ENCODE assay signal across 27 cellular contexts in the genomic region with DNA sequence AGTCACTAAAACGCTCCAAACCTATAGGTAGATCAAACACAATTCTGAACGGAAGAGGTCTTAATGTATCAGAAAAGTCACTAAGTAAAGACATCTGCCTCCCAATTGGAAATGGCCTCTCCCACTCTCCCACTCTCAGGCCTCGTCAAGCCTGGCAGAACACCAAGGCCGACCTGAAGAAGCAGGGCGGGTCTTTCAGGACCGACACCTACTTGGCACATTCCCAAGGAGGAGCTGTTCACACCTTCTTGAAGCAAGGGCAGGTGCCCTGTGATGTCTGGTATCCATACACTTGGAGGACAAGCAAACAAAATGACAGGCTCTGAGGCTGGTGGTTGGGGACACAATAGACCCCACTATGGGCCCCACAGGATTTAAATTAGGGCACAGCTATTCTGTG. TPM values are rescaled to one million over a fixed set of nuclear protein-coding genes. Genes with fewer than 3 reads are reported as not detected.
A peak's percentile ranks its signal among the peaks of the same experiment; 100 is the strongest.
DNase-seq lines count a peak whose midpoint lies in the region; ATAC-seq and TF ChIP-seq lines count a peak whose summit lies in the region.
"Had no signal": no experiment of that assay in that cellular context is flagged by ENCODE, and none has a peak within 500 bp of the region (broad histone marks: within the 10 kb centered on the region; RNA-seq: fewer than 3 reads in every experiment).

No MANE protein-coding gene starts in this region.

- H3K9me3 Mint-ChIP-seq in activated CD8-positive, alpha-beta memory T cell treated with anti-CD3 and anti-CD28 coated beads, Interleukin-2, amount 10 ng/mL, durations not matched to agents 7 days and 5 days (ENCODE audit: low read depth), result no peaks in the 10 kb centered on the region
- H3K9me3 Mint-ChIP-seq: neural crest cell; stimulated activated effector memory CD8-positive, alpha-beta T cell treated with anti-CD3 and anti-CD28 coated beads, Interleukin-12 subunit alpha, Interleukin-12 subunit beta, amount 100 ng/mL, for 72 hours had no signal

- no peak for TF ChIP-seq CTCF in lower lobe of right lung (IDR thresholded peaks at IDR 0.05)
- no peak for TF ChIP-seq CTCF in thoracic aorta (IDR thresholded peaks at IDR 0.05)

- H3K27ac ChIP-seq in lower lobe of right lung (peak overlapping the region; percentile 8), thoracic aorta (peak overlapping the region; percentile 20 to 32)
- H3K27ac ChIP-seq: BLaER1, body of pancreas, PC-9, SJSA1, tibial nerve, VCaP had no signal

- no peaks in the 10 kb centered on the region for H3K27me3 Mint-ChIP-seq in activated CD8-positive, alpha-beta memory T cell treated with anti-CD3 and anti-CD28 coated beads, Interleukin-2, amount 10 ng/mL, durations not matched to agents 7 days and 5 days
- H3K27me3 Mint-ChIP-seq: activated naive CD8-positive, alpha-beta T cell treated with anti-CD3 and anti-CD28 coated beads for 36 hours; T-helper 17 cell had no signal

- no peaks in the 10 kb centered on the region for H3K27me3 ChIP-seq in lower lobe of right lung (ENCODE audit: low read depth)
- no peaks in the 10 kb centered on the region for H3K27me3 ChIP-seq in thoracic aorta (replicated peaks; ENCODE audit: insufficient read depth)
- H3K27me3 ChIP-seq: BLaER1, body of pancreas, SJSA1, tibial nerve had no signal

- no peak for ATAC-seq in activated CD8-positive, alpha-beta memory T cell treated with anti-CD3 and anti-CD28 coated beads, Interleukin-2, amount 10 ng/mL, durations not matched to agents 7 days and 5 days
- ATAC-seq in lower lobe of right lung, result peak in 1 of 2 donors; percentile 23
- ATAC-seq in thoracic aorta (ENCODE audit: insufficient number of reproducible peaks, low FRiP score, low read depth), result no peak
- ATAC-seq in HG02884 (IDR thresholded peaks at IDR 0.05; ENCODE audit: unreplicated experiment), result no peak
- ATAC-seq: activated T-cell treated with anti-CD3 and anti-CD28 coated beads, Interleukin-2, amount 50 U/mL, for 72 hours; stimulated activated effector memory CD8-positive, alpha-beta T cell treated with anti-CD3 and anti-CD28 coated beads, Interleukin-12 subunit alpha, Interleukin-12 subunit beta, amount 100 ng/mL, for 72 hours; T-helper 17 cell had no signal

- no peak overlapping the region for H3K4me3 ChIP-seq in lower lobe of right lung
- no peak overlapping the region for H3K4me3 ChIP-seq in thoracic aorta
- H3K4me3 ChIP-seq: BLaER1, body of pancreas, PC-9, SJSA1, tibial nerve had no signal

- intact Hi-C loops in lower lobe of right lung (cut with DNase I), result no loop called here

- CTCF ChIA-PET in activated CD8-positive, alpha-beta memory T cell treated with anti-CD3 and anti-CD28 coated beads, Interleukin-2, amount 10 ng/mL, durations not matched to agents 7 days and 5 days (lab: Charles Lee), result interaction anchor here (1.1 kb wide), 1 partner anchor 20 kb away, joined by 3 read pairs; no protein-coding TSS in a partner anchor

- peak; percentile 24 for DNase-seq in NCI-H2171 treated with DMSO at 0.1 percent for 48 hours (lab: John Stamatoyannopoulos, UW)
- DNase-seq in NCI-H2171 (lab: John Stamatoyannopoulos, UW), result no peak
- peak; percentile 28 for DNase-seq in activated CD8-positive, alpha-beta memory T cell treated with anti-CD3 and anti-CD28 coated beads, Interleukin-2, amount 10 ng/mL, durations not matched to agents 7 days and 5 days
- DNase-seq in lower lobe of right lung, result peak; percentile 54
- peak; percentile 2 for DNase-seq in thoracic aorta (ENCODE audit: low spot score)
- DNase-seq in OCI-M1 (lab: John Stamatoyannopoulos, UW), result no peak
- DNase-seq in GDM1 (lab: John Stamatoyannopoulos, UW), result no peak
- DNase-seq: activated CD4-positive, alpha-beta T cell treated with anti-CD3 and anti-CD28 coated beads, Interleukin-2, amount 50 U/mL, for 4 hours; activated naive CD8-positive, alpha-beta T cell treated with anti-CD3 and anti-CD28 coated beads for 36 hours; activated T-cell treated with anti-CD3 and anti-CD28 coated beads, Interleukin-2, amount 50 U/mL, for 72 hours; foreskin fibroblast; hypothalamus; Karpas-422; kidney glomerular epithelial cell; midbrain; NCI-H774; PC-9; stimulated activated CD4-positive, alpha-beta T cell treated with anti-CD3 and anti-CD28 coated beads, Interleukin-15, amount 100 ng/mL, for 24 hours; T-helper 17 cell had no signal

- H3K4me1 Mint-ChIP-seq in activated CD8-positive, alpha-beta memory T cell treated with anti-CD3 and anti-CD28 coated beads, Interleukin-2, amount 10 ng/mL, durations not matched to agents 7 days and 5 days, result peaks cover 14% of the 10 kb centered on the region

- H3K4me3 Mint-ChIP-seq in activated CD8-positive, alpha-beta memory T cell treated with anti-CD3 and anti-CD28 coated beads, Interleukin-2, amount 10 ng/mL, durations not matched to agents 7 days and 5 days, result no peak overlapping the region
- H3K4me3 Mint-ChIP-seq: activated naive CD8-positive, alpha-beta T cell treated with anti-CD3 and anti-CD28 coated beads for 36 hours; activated T-cell treated with anti-CD3 and anti-CD28 coated beads, Interleukin-2, amount 50 U/mL, for 72 hours; neural crest cell; stimulated activated effector memory CD8-positive, alpha-beta T cell treated with anti-CD3 and anti-CD28 coated beads, Interleukin-12 subunit alpha, Interleukin-12 subunit beta, amount 100 ng/mL, for 72 hours; T-helper 17 cell had no signal

- no peaks in the 10 kb centered on the region for H3K36me3 ChIP-seq in lower lobe of right lung
- no peaks in the 10 kb centered on the region for H3K36me3 ChIP-seq in thoracic aorta
- H3K36me3 ChIP-seq: SJSA1 had no signal

- peaks cover 12% of the 10 kb centered on the region for H3K36me3 Mint-ChIP-seq in activated CD8-positive, alpha-beta memory T cell treated with anti-CD3 and anti-CD28 coated beads, Interleukin-2, amount 10 ng/mL, durations not matched to agents 7 days and 5 days
- H3K36me3 Mint-ChIP-seq: stimulated activated effector memory CD8-positive, alpha-beta T cell treated with anti-CD3 and anti-CD28 coated beads, Interleukin-12 subunit alpha, Interleukin-12 subunit beta, amount 100 ng/mL, for 72 hours had no signal

- no peak overlapping the region for H3K27ac Mint-ChIP-seq in activated CD8-positive, alpha-beta memory T cell treated with anti-CD3 and anti-CD28 coated beads, Interleukin-2, amount 10 ng/mL, durations not matched to agents 7 days and 5 days
- H3K27ac Mint-ChIP-seq: activated naive CD8-positive, alpha-beta T cell treated with anti-CD3 and anti-CD28 coated beads for 36 hours; activated T-cell treated with anti-CD3 and anti-CD28 coated beads, Interleukin-2, amount 50 U/mL, for 72 hours; stimulated activated effector memory CD8-positive, alpha-beta T cell treated with anti-CD3 and anti-CD28 coated beads, Interleukin-12 subunit alpha, Interleukin-12 subunit beta, amount 100 ng/mL, for 72 hours; T-helper 17 cell had no signal

- H3K9me3 ChIP-seq in lower lobe of right lung, result no peaks in the 10 kb centered on the region
- no peaks in the 10 kb centered on the region for H3K9me3 ChIP-seq in thoracic aorta
- H3K9me3 ChIP-seq: body of pancreas, SJSA1 had no signal

- H3K4me1 ChIP-seq in lower lobe of right lung (peaks cover 26% of the 10 kb centered on the region), thoracic aorta (ENCODE audit: control insufficient read depth in 1 of 2, low read depth in 2 of 2) (peaks cover 12 to 34% of the 10 kb centered on the region in 2 donors)
- H3K4me1 ChIP-seq: SJSA1 had no signal

RNA-seq across cellular contexts. Expression of gene XXYLT1, which starts 30.0 kb away (rescaled TPM):
- 1 to 10 TPM; 7.2 to 9.2 TPM for total RNA-seq in activated CD8-positive, alpha-beta memory T cell treated with anti-CD3 and anti-CD28 coated beads, Interleukin-2, amount 10 ng/mL, durations not matched to agents 7 days and 5 days
- 8.9 TPM for total RNA-seq in lower lobe of right lung
- total RNA-seq in thoracic aorta, result 10 to 100 TPM; 17.7 to 21.2 TPM

Comparison
In these comparisons a context has a peak if more than half of its experiments do, and no peak if none do; other contexts are left out.
1. DNase-seq: peak in NCI-H2171 treated with DMSO at 0.1 percent for 48 hours (single experiment), activated CD8-positive, alpha-beta memory T cell treated with anti-CD3 and anti-CD28 coated beads, Interleukin-2, amount 10 ng/mL, durations not matched to agents 7 days and 5 days (single experiment), lower lobe of right lung (single experiment) and thoracic aorta (single experiment); none in NCI-H2171 (single experiment), OCI-M1 (single experiment) and GDM1 (single experiment).